16 cellular contexts compared by ENCODE assay signal in the genomic region with DNA sequence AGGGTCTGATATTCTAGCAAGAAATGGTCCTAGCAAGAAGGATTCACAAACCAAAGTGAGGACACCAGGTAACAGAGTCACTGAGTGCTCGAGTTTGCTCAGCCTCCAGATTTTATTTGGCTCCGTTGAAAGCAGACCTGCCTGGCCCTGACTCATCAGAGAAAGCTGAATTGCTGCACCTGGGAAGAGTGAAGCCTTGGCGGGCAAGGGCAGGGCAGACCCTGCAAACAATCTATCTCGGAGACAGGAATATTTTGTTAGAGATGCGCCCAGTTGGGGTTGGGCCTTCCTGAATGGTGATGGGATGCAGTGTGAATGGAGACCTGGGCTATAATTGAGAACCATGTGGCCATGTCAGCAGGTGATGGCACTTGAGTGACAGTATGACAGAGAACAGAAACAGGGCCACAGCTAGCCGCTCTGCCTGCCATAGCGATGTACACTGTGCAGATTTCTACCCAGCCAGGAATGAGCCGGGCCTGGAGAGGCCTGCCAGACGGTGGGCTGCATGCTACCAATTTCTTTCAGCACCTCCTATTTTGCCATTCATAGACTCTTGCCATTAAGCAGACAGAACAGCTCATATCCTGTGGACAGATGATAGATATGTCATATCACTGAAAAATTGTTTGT.
DNase-seq lines count a peak whose midpoint lies in the region; ATAC-seq and TF ChIP-seq lines count a peak whose summit lies in the region.
"Had no signal": no experiment of that assay in that cellular context is flagged by ENCODE, and none has a peak within 500 bp of the region (broad histone marks: within the 10 kb centered on the region; RNA-seq: fewer than 3 reads in every experiment).

No MANE protein-coding gene starts in this region.

- H3F3A ChIP-seq in PC-3 (ENCODE audit: low read length, unreplicated experiment), result no peaks in the 10 kb centered on the region

- no peaks in the 10 kb centered on the region for H4K20me1 ChIP-seq in PC-3 (ENCODE audit: low read length)

- BruUV-seq in PC-3 (replicated peaks; lab: Mats Ljungman, UMichigan), result no TSS peak

- H3K4me1 Mint-ChIP-seq in endodermal cell, result no peaks in the 10 kb centered on the region

- H3K9me3 Mint-ChIP-seq in endodermal cell, result no peaks in the 10 kb centered on the region
- H3K9me3 Mint-ChIP-seq: CD4-positive, alpha-beta T cell had no signal

- peak; percentile 48 for DNase-seq in NCI-H345 (lab: John Stamatoyannopoulos, UW)
- no peak for DNase-seq in NCI-H345 treated with DMSO at 0.1 percent for 48 hours (lab: John Stamatoyannopoulos, UW; ENCODE audit: unreplicated experiment)
- DNase-seq in BE2C, result peak; percentile 28
- DNase-seq in PC-3, result peak; percentile 56
- peak; percentile 58 for DNase-seq in endodermal cell
- DNase-seq: 8988T; C1 segment of cervical spinal cord; CD4-positive, alpha-beta T cell; COR-L47; DND-41; GF-D8 had no signal

- intact Hi-C loops in PC-3 (cut with micrococcal nuclease), result no loop called here

- CTCF ChIA-PET in PC-3 (lab: Charles Lee), result no interaction called here

- H3K27me3 Mint-ChIP-seq in endodermal cell (ENCODE audit: insufficient read depth), result peaks cover 5% of the 10 kb centered on the region
- H3K27me3 Mint-ChIP-seq: CD4-positive, alpha-beta T cell had no signal

- POLR2A ChIA-PET in PC-3 (lab: Charles Lee; ENCODE audit: unreplicated experiment), result no interaction called here

- no peak overlapping the region for H3K27ac ChIP-seq in PC-3 (ENCODE audit: low read length)
- no peak overlapping the region for H3K27ac ChIP-seq in endodermal cell (ENCODE audit: low read depth, low read length)
- H3K27ac ChIP-seq: HL-60 had no signal

- TF ChIP-seq CTCF in BE2C (IDR thresholded peaks at IDR 0.05; ENCODE audit: low read depth, low read length) (no peak), PC-3 (conservative IDR thresholded peaks at IDR 0.05; ENCODE audit: low read depth, low read length) (no peak), endodermal cell (conservative IDR thresholded peaks at IDR 0.05) (no peak)

- H3K4me3 Mint-ChIP-seq in endodermal cell, result no peak overlapping the region
- H3K4me3 Mint-ChIP-seq: CD4-positive, alpha-beta T cell had no signal

- H3K27me3 ChIP-seq in BE2C, result no peaks in the 10 kb centered on the region
- H3K27me3 ChIP-seq in PC-3 (ENCODE audit: low read length), result peaks cover 82% of the 10 kb centered on the region
- no peaks in the 10 kb centered on the region for H3K27me3 ChIP-seq in endodermal cell (ENCODE audit: control insufficient read depth, insufficient read depth, low read length, poor library complexity, severe bottlenecking)

- H3K9ac ChIP-seq in PC-3 (ENCODE audit: low read length) (no peak overlapping the region), endodermal cell (ENCODE audit: extremely low read depth, low read length, poor library complexity, severe bottlenecking) (no peak overlapping the region)

- H3K9me2 ChIP-seq in PC-3 (replicated peaks; ENCODE audit: low read length), result no peaks in the 10 kb centered on the region

- no peaks in the 10 kb centered on the region for H3K36me3 ChIP-seq in BE2C
- H3K36me3 ChIP-seq in PC-3 (ENCODE audit: low read depth, low read length), result no peaks in the 10 kb centered on the region
- H3K36me3 ChIP-seq in endodermal cell (ENCODE audit: control insufficient read depth, insufficient read depth, low read length), result no peaks in the 10 kb centered on the region
- H3K36me3 ChIP-seq: HAP-1 had no signal

- H2AFZ ChIP-seq in PC-3 (ENCODE audit: low read length), result no peak overlapping the region

- no peak overlapping the region for H3K4me2 ChIP-seq in PC-3 (ENCODE audit: low read length)

- H3K36me3 Mint-ChIP-seq in endodermal cell (ENCODE audit: low read depth), result no peaks in the 10 kb centered on the region

- no peaks in the 10 kb centered on the region for H3K9me3 ChIP-seq in BE2C
- H3K9me3 ChIP-seq in PC-3 (ENCODE audit: low read length), result no peaks in the 10 kb centered on the region
- H3K9me3 ChIP-seq in endodermal cell (ENCODE audit: control insufficient read depth, low read length), result no peaks in the 10 kb centered on the region
- H3K9me3 ChIP-seq: HAP-1 had no signal

- H3K4me1 ChIP-seq in BE2C (no peaks in the 10 kb centered on the region; the same call in 1 of the 2 replicates), PC-3 (ENCODE audit: insufficient read depth, low read length) (no peaks in the 10 kb centered on the region), endodermal cell (ENCODE audit: control insufficient read depth, insufficient read depth, low read length) (no peaks in the 10 kb centered on the region)
- H3K4me1 ChIP-seq: HAP-1 had no signal

- ATAC-seq in PC-3 (peak; percentile 30), GM21367 (IDR thresholded peaks at IDR 0.05; ENCODE audit: unreplicated experiment) (no peak), GM21528 (IDR thresholded peaks at IDR 0.05; ENCODE audit: low FRiP score, unreplicated experiment) (no peak), GM21576 (IDR thresholded peaks at IDR 0.05; ENCODE audit: unreplicated experiment) (no peak)

- no peaks in the 10 kb centered on the region for H3K79me2 ChIP-seq in PC-3 (ENCODE audit: low read length)

- H3K4me3 ChIP-seq in BE2C (ENCODE audit: low read depth, low read length) (no peak overlapping the region), PC-3 (ENCODE audit: low read length) (no peak overlapping the region), endodermal cell (ENCODE audit: low read length) (no peak overlapping the region)
- H3K4me3 ChIP-seq: HAP-1 had no signal

- WGBS in endodermal cell (ENCODE audit: insufficient coverage in 1 of 2, insufficient read length in 1 of 2), 2 experiments, result 86 to 97% methylated on average over 4 to 9 of the region's 9 CpGs

- H3K27ac Mint-ChIP-seq in endodermal cell, result no peak overlapping the region
- H3K27ac Mint-ChIP-seq: CD4-positive, alpha-beta T cell had no signal
